Comparison of ENCODE assay signal across 19 cellular contexts in the genomic region with DNA sequence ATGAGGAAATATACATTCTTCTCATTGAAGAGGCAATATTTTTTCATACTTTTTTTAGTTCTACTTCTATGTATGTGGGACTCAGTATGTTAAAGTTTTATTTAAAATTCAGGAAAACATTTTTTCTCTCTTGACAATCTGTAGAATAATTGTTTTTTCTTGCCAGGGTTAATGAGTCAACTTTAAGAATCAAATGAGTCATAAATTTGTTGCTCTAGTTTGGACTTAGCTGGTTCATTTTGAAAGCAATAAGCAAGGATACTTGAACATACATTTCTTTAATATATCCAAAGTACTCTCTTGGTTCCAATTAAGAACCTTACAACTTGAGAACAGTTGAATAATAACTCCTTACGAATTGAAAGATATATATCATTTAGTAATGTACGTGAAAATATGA.
DNase-seq lines count a peak whose midpoint lies in the region; ATAC-seq, FAIRE-seq and TF ChIP-seq lines count a peak whose summit lies in the region.
"Had no signal": no experiment of that assay in that cellular context is flagged by ENCODE, and none has a peak within 500 bp of the region (broad histone marks: within the 10 kb centered on the region; RNA-seq: fewer than 3 reads in every experiment).

No MANE protein-coding gene starts in this region.

- no peak for TF ChIP-seq POLR2A in sigmoid colon (IDR thresholded peaks at IDR 0.05)

- no peak overlapping the region for H3K9ac ChIP-seq in fibroblast of lung (ENCODE audit: insufficient read depth, low read length)

- no peak overlapping the region for H3K27ac Mint-ChIP-seq in activated T-helper 17 cell treated with anti-CD3 and anti-CD28 coated beads, Interleukin-2, amount 50 U/mL, for 72 hours

- H3K4me3 Mint-ChIP-seq in activated T-helper 17 cell treated with anti-CD3 and anti-CD28 coated beads, Interleukin-2, amount 50 U/mL, for 72 hours = no peak overlapping the region

- in situ Hi-C loops in GM13976 (cut with MboI; ENCODE audit: low sequenced_read_pairs, unreplicated experiment) = no loop called here

- no peak overlapping the region for H2AFZ ChIP-seq in fibroblast of lung (ENCODE audit: low read length)

- H3K36me3 Mint-ChIP-seq in activated T-helper 17 cell treated with anti-CD3 and anti-CD28 coated beads, Interleukin-2, amount 50 U/mL, for 72 hours (ENCODE audit: low read depth) = no peaks in the 10 kb centered on the region

- H3K79me2 ChIP-seq in fibroblast of lung (ENCODE audit: control insufficient read depth, insufficient read depth, low read length) = no peaks in the 10 kb centered on the region

- H3K27me3 ChIP-seq in fibroblast of lung (ENCODE audit: control insufficient read depth, insufficient read depth, low read length) (no peaks in the 10 kb centered on the region), sigmoid colon (no peaks in the 10 kb centered on the region)
- H3K27me3 ChIP-seq: MG63 had no signal

- ATAC-seq in activated T-helper 17 cell treated with anti-CD3 and anti-CD28 coated beads, Interleukin-2, amount 50 U/mL, for 72 hours (replicated peaks) = peak; percentile 38
- ATAC-seq: A549 had no signal

- no peaks in the 10 kb centered on the region for H3K4me1 ChIP-seq in fibroblast of lung (ENCODE audit: control insufficient read depth, extremely low read depth, insufficient read depth, low read length)
- no peaks in the 10 kb centered on the region for H3K4me1 ChIP-seq in sigmoid colon
- H3K4me1 ChIP-seq: A549 had no signal

- H3K9me3 ChIP-seq in fibroblast of lung (ENCODE audit: control insufficient read depth, insufficient read depth, low read depth, low read length) = no peaks in the 10 kb centered on the region
- H3K9me3 ChIP-seq in sigmoid colon = no peaks in the 10 kb centered on the region
- H3K9me3 ChIP-seq: A549, MG63 had no signal

- no peak overlapping the region for H3K4me2 ChIP-seq in fibroblast of lung (ENCODE audit: extremely low read depth, insufficient read depth, low read length)
- H3K4me2 ChIP-seq: A549 had no signal

- no peak for TF ChIP-seq EP300 in sigmoid colon (IDR thresholded peaks at IDR 0.05)

- DNase-seq in D721Med (ENCODE audit: insufficient read length, low spot score) (no peak), HT1080 (ENCODE audit: low read depth) (peak; percentile 3), fibroblast of lung (ENCODE audit: low read depth in 2 of 2) (peak; percentile 16 to 63), sigmoid colon (no peak), GM13976 (ENCODE audit: low spot score) (no peak), AML-193 (lab: John Stamatoyannopoulos, UW) (no peak), cardiac septum (ENCODE audit: low spot score) (no peak)
- DNase-seq: DMS 273 treated with DMSO at 0.1 percent for 48 hours, KG1, MG63, NCI-H1092, NCI-H146, NCI-H2081 treated with DMSO at 0.1 percent for 48 hours, NCI-H226, NCI-H524 treated with DMSO at 0.1 percent for 48 hours, SHP77 treated with DMSO at 0.1 percent for 48 hours had no signal

- intact Hi-C loops in sigmoid colon (cut with DNase I) = no loop called here
- intact Hi-C loops in cardiac septum (cut with DNase I) = no loop called here

- no peak overlapping the region for H3K4me3 ChIP-seq in fibroblast of lung (replicated peaks in 1 of 4; ENCODE audit: control extremely low read depth in 1 of 4, insufficient read depth in 1 of 4, low read depth in 3 of 4, low read length in 4 of 4)
- no peak overlapping the region for H3K4me3 ChIP-seq in sigmoid colon
- H3K4me3 ChIP-seq: A549, MG63 had no signal

- H3K27ac ChIP-seq in fibroblast of lung (ENCODE audit: insufficient read depth, low read length) = no peak overlapping the region
- no peak overlapping the region for H3K27ac ChIP-seq in sigmoid colon
- H3K27ac ChIP-seq: A549, C4-2B had no signal

- H4K20me1 ChIP-seq in fibroblast of lung (ENCODE audit: control insufficient read depth, extremely low read depth, insufficient read depth, low read length) = no peaks in the 10 kb centered on the region

- no peaks in the 10 kb centered on the region for H3K4me1 Mint-ChIP-seq in activated T-helper 17 cell treated with anti-CD3 and anti-CD28 coated beads, Interleukin-2, amount 50 U/mL, for 72 hours

- no peaks in the 10 kb centered on the region for H3K9me3 Mint-ChIP-seq in activated T-helper 17 cell treated with anti-CD3 and anti-CD28 coated beads, Interleukin-2, amount 50 U/mL, for 72 hours

- H3K36me3 ChIP-seq in fibroblast of lung (ENCODE audit: control insufficient read depth, insufficient read depth, low read length) (no peaks in the 10 kb centered on the region), sigmoid colon (no peaks in the 10 kb centered on the region)
- H3K36me3 ChIP-seq: MG63 had no signal

- FAIRE-seq in D721Med (lab: Jason Lieb, UNC) = peak; percentile 71

- TF ChIP-seq CTCF in D721Med (IDR thresholded peaks at IDR 0.05; ENCODE audit: insufficient read depth, missing control alignments) (no peak), fibroblast of lung (conservative IDR thresholded peaks at IDR 0.05 in 1 of 2, IDR thresholded peaks at IDR 0.05 in 1 of 2; ENCODE audit: low read depth in 1 of 2, low read length in 2 of 2) (no peak), sigmoid colon (IDR thresholded peaks at IDR 0.05) (no peak), GM13976 (IDR thresholded peaks at IDR 0.05; ENCODE audit: borderline replicate concordance, control extremely low read depth, extremely low read depth, insufficient read depth, missing control alignments) (no peak)

- no peaks in the 10 kb centered on the region for H3K27me3 Mint-ChIP-seq in activated T-helper 17 cell treated with anti-CD3 and anti-CD28 coated beads, Interleukin-2, amount 50 U/mL, for 72 hours

- 90 to 91% methylated on average over 2 of the region's 2 CpGs for WGBS in sigmoid colon, 2 donors

Comparison
In these comparisons a context has a peak if more than half of its experiments do, and no peak if none do; other contexts are left out.
1. DNase-seq: peak in HT1080 (single experiment) and fibroblast of lung (2 of 2); none in D721Med (single experiment), sigmoid colon (single experiment), GM13976 (single experiment), AML-193 (0 of 2) and cardiac septum (single experiment).